Comparison of ENCODE assay signal across 1 cellular context in the genomic region with DNA sequence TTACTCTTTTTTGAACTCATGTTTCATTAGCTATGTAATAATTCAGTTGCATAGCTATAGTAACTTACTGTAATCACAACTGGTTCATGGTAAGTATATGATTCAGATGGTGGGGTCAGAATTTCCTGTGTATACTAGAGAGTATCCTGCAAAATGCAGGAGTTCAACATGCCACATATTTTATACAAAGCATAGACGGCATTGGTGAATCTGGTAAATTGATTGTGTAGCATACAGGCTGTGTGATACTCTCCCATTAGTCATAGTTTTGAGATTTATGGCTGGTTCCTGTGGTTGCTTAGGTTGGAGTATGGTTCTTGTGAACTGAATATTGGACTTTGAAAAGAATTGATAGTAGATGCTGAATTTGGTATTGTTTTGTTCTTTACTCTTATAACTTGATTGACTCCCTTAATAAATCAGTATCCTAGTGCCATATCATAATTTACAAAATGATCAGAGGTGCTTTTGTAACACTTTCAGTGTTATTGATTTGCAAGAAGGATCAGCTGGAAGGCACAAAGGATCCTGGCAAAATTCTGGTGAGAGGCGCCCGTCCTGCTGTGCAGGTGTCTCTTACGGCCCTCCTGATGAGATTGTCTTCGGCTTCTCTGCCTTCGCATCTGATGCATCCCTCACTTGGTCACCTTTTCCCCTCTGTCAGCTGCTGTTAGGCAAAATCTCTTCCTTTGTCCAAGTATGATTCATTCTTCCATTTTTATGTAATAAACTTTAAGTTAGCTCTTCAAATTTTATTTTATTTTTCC.
TF ChIP-seq lines count a peak whose summit lies in the region.

No MANE protein-coding gene starts in this region.

TF ChIP-seq in SK-N-SH, 30 proteins besides CTCF, POLR2A, EP300 and RAD21 (continued from another document):
- TF ChIP-seq, protein P1, sequence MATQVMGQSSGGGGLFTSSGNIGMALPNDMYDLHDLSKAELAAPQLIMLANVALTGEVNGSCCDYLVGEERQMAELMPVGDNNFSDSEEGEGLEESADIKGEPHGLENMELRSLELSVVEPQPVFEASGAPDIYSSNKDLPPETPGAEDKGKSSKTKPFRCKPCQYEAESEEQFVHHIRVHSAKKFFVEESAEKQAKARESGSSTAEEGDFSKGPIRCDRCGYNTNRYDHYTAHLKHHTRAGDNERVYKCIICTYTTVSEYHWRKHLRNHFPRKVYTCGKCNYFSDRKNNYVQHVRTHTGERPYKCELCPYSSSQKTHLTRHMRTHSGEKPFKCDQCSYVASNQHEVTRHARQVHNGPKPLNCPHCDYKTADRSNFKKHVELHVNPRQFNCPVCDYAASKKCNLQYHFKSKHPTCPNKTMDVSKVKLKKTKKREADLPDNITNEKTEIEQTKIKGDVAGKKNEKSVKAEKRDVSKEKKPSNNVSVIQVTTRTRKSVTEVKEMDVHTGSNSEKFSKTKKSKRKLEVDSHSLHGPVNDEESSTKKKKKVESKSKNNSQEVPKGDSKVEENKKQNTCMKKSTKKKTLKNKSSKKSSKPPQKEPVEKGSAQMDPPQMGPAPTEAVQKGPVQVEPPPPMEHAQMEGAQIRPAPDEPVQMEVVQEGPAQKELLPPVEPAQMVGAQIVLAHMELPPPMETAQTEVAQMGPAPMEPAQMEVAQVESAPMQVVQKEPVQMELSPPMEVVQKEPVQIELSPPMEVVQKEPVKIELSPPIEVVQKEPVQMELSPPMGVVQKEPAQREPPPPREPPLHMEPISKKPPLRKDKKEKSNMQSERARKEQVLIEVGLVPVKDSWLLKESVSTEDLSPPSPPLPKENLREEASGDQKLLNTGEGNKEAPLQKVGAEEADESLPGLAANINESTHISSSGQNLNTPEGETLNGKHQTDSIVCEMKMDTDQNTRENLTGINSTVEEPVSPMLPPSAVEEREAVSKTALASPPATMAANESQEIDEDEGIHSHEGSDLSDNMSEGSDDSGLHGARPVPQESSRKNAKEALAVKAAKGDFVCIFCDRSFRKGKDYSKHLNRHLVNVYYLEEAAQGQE (IDR thresholded peaks at IDR 0.05; ENCODE audit: low read depth, low read length): no peak
